1 cellular context compared by ENCODE assay signal in the genomic region with DNA sequence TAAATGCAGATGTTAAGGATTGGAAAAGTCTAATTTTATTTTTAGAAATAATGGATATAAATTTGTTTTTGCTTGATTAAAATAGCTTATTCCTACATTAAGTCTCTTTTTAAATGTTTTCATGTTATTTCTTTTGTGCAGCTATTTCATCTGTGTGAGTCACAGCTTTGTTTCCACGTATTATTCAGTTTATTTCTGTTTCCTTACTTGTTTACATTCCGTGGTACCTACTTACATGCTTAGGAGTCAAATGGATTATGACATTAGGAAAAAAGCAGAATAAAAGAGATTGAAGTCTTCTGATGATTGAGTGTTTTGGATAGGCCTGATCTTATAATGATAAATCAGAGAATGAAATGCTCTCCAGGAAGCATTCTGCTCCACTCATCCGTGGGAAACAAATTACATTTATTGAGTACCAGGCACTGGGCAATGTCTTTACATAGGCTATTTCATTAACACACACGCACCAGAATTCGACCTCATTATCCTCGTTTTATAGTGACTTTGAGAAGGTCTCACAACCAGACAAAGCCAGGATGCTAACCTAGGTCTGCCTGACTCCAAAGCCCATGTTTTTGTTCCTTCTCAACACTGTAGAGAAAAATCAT.
TF ChIP-seq lines count a peak whose summit lies in the region.

No MANE protein-coding gene starts in this region.

TF ChIP-seq in endothelial cell of umbilical vein, 7 proteins besides CTCF, POLR2A, EP300 and RAD21:
- no peak for TF ChIP-seq MYC (IDR thresholded peaks at IDR 0.05; ENCODE audit: low read depth, low read length)
- TF ChIP-seq JUN (IDR thresholded peaks at IDR 0.05; ENCODE audit: borderline replicate concordance, insufficient read depth, insufficient read length, low read depth) = no peak
- no peak for TF ChIP-seq GATA2 (IDR thresholded peaks at IDR 0.05; ENCODE audit: insufficient read depth, insufficient read length, low read depth, low read length)
- TF ChIP-seq FOS (IDR thresholded peaks at IDR 0.05; ENCODE audit: borderline replicate concordance, insufficient read depth, low read length) = peak; percentile 35
- TF ChIP-seq, protein P1, sequence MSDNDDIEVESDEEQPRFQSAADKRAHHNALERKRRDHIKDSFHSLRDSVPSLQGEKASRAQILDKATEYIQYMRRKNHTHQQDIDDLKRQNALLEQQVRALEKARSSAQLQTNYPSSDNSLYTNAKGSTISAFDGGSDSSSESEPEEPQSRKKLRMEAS (IDR thresholded peaks at IDR 0.05; ENCODE audit: insufficient read depth, insufficient read length) = no peak
- TF ChIP-seq EZH2 (IDR thresholded peaks at IDR 0.05; ENCODE audit: borderline replicate concordance, low read depth, low read length, severe bottlenecking) = no peak
- TF ChIP-seq POLR2AphosphoS5 (IDR thresholded peaks at IDR 0.05; ENCODE audit: insufficient read depth, low read depth, low read length) = no peak
TF ChIP-seq in endothelial cell of umbilical vein: peak in this region for 1.
